14 cellular contexts compared by ENCODE assay signal in the genomic region with DNA sequence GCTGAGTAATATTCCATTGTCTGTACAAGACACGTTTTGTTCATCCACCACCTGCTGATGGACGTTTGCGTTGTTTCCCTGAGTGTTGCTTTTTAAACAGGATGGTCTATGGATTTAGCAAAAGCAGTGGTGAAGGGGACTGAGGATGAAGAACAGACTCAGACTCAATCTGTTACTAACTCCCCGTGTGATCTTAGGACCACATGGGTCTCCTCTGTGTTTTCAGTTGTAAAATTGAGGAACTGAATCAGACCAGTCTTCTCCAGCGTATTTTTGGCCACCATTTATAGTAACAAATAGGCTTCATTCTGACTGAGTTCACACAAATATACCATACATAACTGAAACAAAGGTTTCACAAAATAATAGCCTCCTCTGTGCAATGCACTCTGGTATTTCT.
DNase-seq lines count a peak whose midpoint lies in the region; ATAC-seq, FAIRE-seq and TF ChIP-seq lines count a peak whose summit lies in the region.
"Had no signal": no experiment of that assay in that cellular context is flagged by ENCODE, and none has a peak within 500 bp of the region (broad histone marks: within the 10 kb centered on the region; RNA-seq: fewer than 3 reads in every experiment).

No MANE protein-coding gene starts in this region.

- no peak overlapping the region for H3K4me3 ChIP-seq in HepG2 (replicated peaks in 1 of 3; ENCODE audit: insufficient read depth in 1 of 3, low read depth in 2 of 3, low read length in 3 of 3)
- H3K4me3 ChIP-seq: cardiac muscle cell, lung, right atrium auricular region had no signal

- TF ChIP-seq CTCF in osteocyte (IDR thresholded peaks at IDR 0.05) (no peak), HepG2 (CRISPR knock-in tag; IDR thresholded peaks at IDR 0.05) (no peak)

- H3K36me3 Mint-ChIP-seq in osteocyte (ENCODE audit: unreplicated experiment), result peaks cover 6% of the 10 kb centered on the region
- peaks cover 5% of the 10 kb centered on the region for H3K36me3 Mint-ChIP-seq in activated CD4-positive, alpha-beta memory T cell treated with anti-CD3 and anti-CD28 coated beads for 36 hours
- peaks cover 10% of the 10 kb centered on the region for H3K36me3 Mint-ChIP-seq in activated CD4-positive, alpha-beta memory T cell treated with anti-CD3 and anti-CD28 coated beads, Interleukin-2, amount 10 ng/mL, durations not matched to agents 7 days and 5 days (ENCODE audit: low read depth)

- H3K9ac ChIP-seq in HepG2 (ENCODE audit: insufficient read depth, low read depth, low read length), result no peak overlapping the region

- H3K4me1 ChIP-seq in HepG2 (ENCODE audit: insufficient read depth, low read length), result peaks cover 68% of the 10 kb centered on the region
- H3K4me1 ChIP-seq: foreskin keratinocyte had no signal

- no peak overlapping the region for H2AFZ ChIP-seq in HepG2 (ENCODE audit: low read length)

- no peak overlapping the region for H3K27ac ChIP-seq in HepG2 (ENCODE audit: extremely low read length, insufficient read depth, low read length)
- H3K27ac ChIP-seq: cardiac muscle cell, foreskin keratinocyte, right atrium auricular region had no signal

- no peak for DNase-seq in osteocyte (ENCODE audit: extremely low spot score, unreplicated experiment)
- no peak for DNase-seq in stimulated activated CD4-positive, alpha-beta T cell treated with anti-CD3 and anti-CD28 coated beads, Interleukin-4, amount 100 ng/mL, for 4 hours
- DNase-seq in HepG2 (ENCODE audit: low spot score), result no peak
- DNase-seq in activated CD4-positive, alpha-beta memory T cell treated with anti-CD3 and anti-CD28 coated beads for 36 hours, result no peak
- no peak for DNase-seq in activated CD4-positive, alpha-beta memory T cell treated with anti-CD3 and anti-CD28 coated beads, Interleukin-2, amount 10 ng/mL, durations not matched to agents 7 days and 5 days
- DNase-seq: foreskin keratinocyte, T-cell had no signal

- no peak overlapping the region for H3K4me2 ChIP-seq in HepG2 (ENCODE audit: low read depth, low read length)

- H3K9me3 Mint-ChIP-seq in osteocyte (ENCODE audit: unreplicated experiment), result no peaks in the 10 kb centered on the region
- H3K9me3 Mint-ChIP-seq in activated CD4-positive, alpha-beta memory T cell treated with anti-CD3 and anti-CD28 coated beads for 36 hours, result no peaks in the 10 kb centered on the region
- no peaks in the 10 kb centered on the region for H3K9me3 Mint-ChIP-seq in activated CD4-positive, alpha-beta memory T cell treated with anti-CD3 and anti-CD28 coated beads, Interleukin-2, amount 10 ng/mL, durations not matched to agents 7 days and 5 days
- H3K9me3 Mint-ChIP-seq: T-cell had no signal

- H3K27me3 Mint-ChIP-seq in osteocyte (ENCODE audit: unreplicated experiment), result no peaks in the 10 kb centered on the region
- no peaks in the 10 kb centered on the region for H3K27me3 Mint-ChIP-seq in activated CD4-positive, alpha-beta memory T cell treated with anti-CD3 and anti-CD28 coated beads for 36 hours
- no peaks in the 10 kb centered on the region for H3K27me3 Mint-ChIP-seq in activated CD4-positive, alpha-beta memory T cell treated with anti-CD3 and anti-CD28 coated beads, Interleukin-2, amount 10 ng/mL, durations not matched to agents 7 days and 5 days
- H3K27me3 Mint-ChIP-seq: T-cell had no signal

- POLR2A ChIA-PET in HepG2 (lab: Yijun Ruan, JAX), result no interaction called here
- POLR2A ChIA-PET in activated CD4-positive, alpha-beta memory T cell treated with anti-CD3 and anti-CD28 coated beads for 36 hours (lab: Charles Lee), result no interaction called here
- POLR2A ChIA-PET in activated CD4-positive, alpha-beta memory T cell treated with anti-CD3 and anti-CD28 coated beads, Interleukin-2, amount 10 ng/mL, durations not matched to agents 7 days and 5 days (lab: Charles Lee), result no interaction called here

- CTCF ChIA-PET in HepG2 (lab: Yijun Ruan, JAX; ENCODE audit: low intra/inter-chr PET ratio, low total read pairs), result no interaction called here
- CTCF ChIA-PET in activated CD4-positive, alpha-beta memory T cell treated with anti-CD3 and anti-CD28 coated beads for 36 hours (lab: Charles Lee), result no interaction called here
- CTCF ChIA-PET in activated CD4-positive, alpha-beta memory T cell treated with anti-CD3 and anti-CD28 coated beads, Interleukin-2, amount 10 ng/mL, durations not matched to agents 7 days and 5 days (lab: Charles Lee), result no interaction called here

- 92% methylated on average over 5 of the region's 5 CpGs for WGBS in HepG2 (ENCODE audit: low lambda C conversion rate)

- peak; percentile 88 for ATAC-seq in GM19035 (IDR thresholded peaks at IDR 0.05; ENCODE audit: unreplicated experiment)
- ATAC-seq in HG02588 (IDR thresholded peaks at IDR 0.05; ENCODE audit: unreplicated experiment), result peak; percentile 83
- peak; percentile 81 for ATAC-seq in HG03439 (IDR thresholded peaks at IDR 0.05; ENCODE audit: unreplicated experiment)
- no peak for ATAC-seq in HepG2
- ATAC-seq: foreskin keratinocyte, T-cell had no signal

- H3K27ac Mint-ChIP-seq in osteocyte (ENCODE audit: unreplicated experiment), result peak overlapping the region; percentile 71
- no peak overlapping the region for H3K27ac Mint-ChIP-seq in activated CD4-positive, alpha-beta memory T cell treated with anti-CD3 and anti-CD28 coated beads for 36 hours
- no peak overlapping the region for H3K27ac Mint-ChIP-seq in activated CD4-positive, alpha-beta memory T cell treated with anti-CD3 and anti-CD28 coated beads, Interleukin-2, amount 10 ng/mL, durations not matched to agents 7 days and 5 days
- H3K27ac Mint-ChIP-seq: T-cell had no signal

- intact Hi-C loops in HepG2 (cut with micrococcal nuclease; ENCODE audit: unreplicated experiment), result no loop called here
- intact Hi-C loops in activated CD4-positive, alpha-beta memory T cell treated with anti-CD3 and anti-CD28 coated beads for 36 hours (cut with micrococcal nuclease), result no loop called here

- no peak for TF ChIP-seq POLR2A in HepG2 (IDR thresholded peaks at IDR 0.05; ENCODE audit: insufficient read depth in 1 of 2, low read depth in 2 of 2, low read length in 2 of 2)

- H3K27me3 ChIP-seq in HepG2 (ENCODE audit: control insufficient read depth in 1 of 2, insufficient read depth in 2 of 2, low read length in 2 of 2), result no peaks in the 10 kb centered on the region
- H3K27me3 ChIP-seq: cardiac muscle cell, foreskin keratinocyte, right atrium auricular region had no signal

- no peaks in the 10 kb centered on the region for H3K9me3 ChIP-seq in HepG2 (ENCODE audit: low read length)
- H3K9me3 ChIP-seq: right atrium auricular region had no signal

- TF ChIP-seq EP300 in HepG2 (IDR thresholded peaks at IDR 0.05; ENCODE audit: low read depth in 2 of 2, low read length in 2 of 2) (no peak), HepG2 (CRISPR knock-in tag; IDR thresholded peaks at IDR 0.05; ENCODE audit: borderline replicate concordance) (no peak)

- H3K36me3 ChIP-seq in HepG2 (replicated peaks in 1 of 2; ENCODE audit: control insufficient read depth in 1 of 2, insufficient read depth in 2 of 2, low read length in 2 of 2), result peaks cover 12 to 20% of the 10 kb centered on the region in 2 experiments
- H3K36me3 ChIP-seq: cardiac muscle cell, right atrium auricular region had no signal

- H3K79me2 ChIP-seq in HepG2 (ENCODE audit: insufficient read depth, low read length), result peaks cover 72% of the 10 kb centered on the region

- peaks cover 29% of the 10 kb centered on the region for H3K4me1 Mint-ChIP-seq in osteocyte (ENCODE audit: unreplicated experiment)
- peaks cover 32% of the 10 kb centered on the region for H3K4me1 Mint-ChIP-seq in activated CD4-positive, alpha-beta memory T cell treated with anti-CD3 and anti-CD28 coated beads for 36 hours (ENCODE audit: low read depth)
- H3K4me1 Mint-ChIP-seq in activated CD4-positive, alpha-beta memory T cell treated with anti-CD3 and anti-CD28 coated beads, Interleukin-2, amount 10 ng/mL, durations not matched to agents 7 days and 5 days, result peaks cover 4% of the 10 kb centered on the region

- no peak overlapping the region for H3K4me3 Mint-ChIP-seq in osteocyte (ENCODE audit: unreplicated experiment)
- no peak overlapping the region for H3K4me3 Mint-ChIP-seq in activated CD4-positive, alpha-beta memory T cell treated with anti-CD3 and anti-CD28 coated beads for 36 hours
- H3K4me3 Mint-ChIP-seq in activated CD4-positive, alpha-beta memory T cell treated with anti-CD3 and anti-CD28 coated beads, Interleukin-2, amount 10 ng/mL, durations not matched to agents 7 days and 5 days, result no peak overlapping the region
- H3K4me3 Mint-ChIP-seq: T-cell had no signal

- in situ Hi-C loops in HepG2 (cut with HindIII; ENCODE audit: extremely low pct_ligation_motif_present, low pct_unique_long_range_greater_than_20kb), result no loop called here

- no peak for TF ChIP-seq RAD21 in HepG2 (CRISPR knock-in tag; IDR thresholded peaks at IDR 0.05)

- BruUV-seq in HepG2 (replicated peaks; lab: Mats Ljungman, UMichigan), result no TSS peak

- no peak for FAIRE-seq in HepG2 (lab: Jason Lieb, UNC)
- FAIRE-seq: G401.6 had no signal

- H4K20me1 ChIP-seq in HepG2 (ENCODE audit: insufficient read depth, low read length), result peaks cover 8% of the 10 kb centered on the region; the same call in 1 of the 2 replicates

TF ChIP-seq in HepG2, 621 proteins besides CTCF, POLR2A, EP300 and RAD21 (continues in another document):
- TF ChIP-seq ZNF879 (CRISPR knock-in tag; IDR thresholded peaks at IDR 0.05) (no peak), GLI4 (CRISPR knock-in tag; IDR thresholded peaks at IDR 0.05; ENCODE audit: borderline replicate concordance) (no peak), ZNF10 (CRISPR knock-in tag; IDR thresholded peaks at IDR 0.05; ENCODE audit: borderline replicate concordance, low read depth) (no peak), ZNF780A (CRISPR knock-in tag; IDR thresholded peaks at IDR 0.05) (no peak), STAT5B (CRISPR knock-in tag; IDR thresholded peaks at IDR 0.05) (no peak), SIX4 (CRISPR knock-in tag; IDR thresholded peaks at IDR 0.05) (no peak), PHF5A (CRISPR knock-in tag; IDR thresholded peaks at IDR 0.05; ENCODE audit: low read depth, unreplicated experiment) (no peak)
- TF ChIP-seq, protein P1, sequence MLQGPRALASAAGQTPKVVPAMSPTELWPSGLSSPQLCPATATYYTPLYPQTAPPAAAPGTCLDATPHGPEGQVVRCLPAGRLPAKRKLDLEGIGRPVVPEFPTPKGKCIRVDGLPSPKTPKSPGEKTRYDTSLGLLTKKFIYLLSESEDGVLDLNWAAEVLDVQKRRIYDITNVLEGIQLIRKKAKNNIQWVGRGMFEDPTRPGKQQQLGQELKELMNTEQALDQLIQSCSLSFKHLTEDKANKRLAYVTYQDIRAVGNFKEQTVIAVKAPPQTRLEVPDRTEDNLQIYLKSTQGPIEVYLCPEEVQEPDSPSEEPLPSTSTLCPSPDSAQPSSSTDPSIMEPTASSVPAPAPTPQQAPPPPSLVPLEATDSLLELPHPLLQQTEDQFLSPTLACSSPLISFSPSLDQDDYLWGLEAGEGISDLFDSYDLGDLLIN (CRISPR knock-in tag; IDR thresholded peaks at IDR 0.05; ENCODE audit: borderline replicate concordance), result no peak
